In genomic region chr2:156342252-156343095, GRCh38 we compare ENCODE assay signal across 8 cellular contexts. TPM values are rescaled to one million over a fixed set of nuclear protein-coding genes. Genes with fewer than 3 reads are reported as not detected.
A peak's percentile ranks its signal among the peaks of the same experiment; 100 is the strongest.
DNase-seq lines count a peak whose midpoint lies in the region; ATAC-seq and TF ChIP-seq lines count a peak whose summit lies in the region.

No MANE protein-coding gene starts in this region.

- intact Hi-C loops in activated CD4-positive, alpha-beta T cell treated with anti-CD3 and anti-CD28 coated beads, Interleukin-2, amount 10 ng/mL, durations not matched to agents 24 days and 14 days (cut with micrococcal nuclease): loop anchor here (1.0 to 5.0 kb wide), 4 partner anchors 43 to 1100 kb away; partner anchors contain the start of gene CYTIP
- intact Hi-C loops in left lung (cut with DNase I): loop anchor here in 1 of 2 donors (10.0 kb wide), 2 partner anchors 52 to 242 kb away; no protein-coding TSS in a partner anchor

- peak; percentile 56 for ATAC-seq in GM19035 (IDR thresholded peaks at IDR 0.05; ENCODE audit: unreplicated experiment)
- ATAC-seq in HG03280 (IDR thresholded peaks at IDR 0.05; ENCODE audit: unreplicated experiment): peak; percentile 56
- peak; percentile 84 for ATAC-seq in left lung

- H3K27ac ChIP-seq in coronary artery (peak overlapping the region; percentile 99 to 100), left lung (peak overlapping the region; percentile 99 to 100)

- H3K27me3 ChIP-seq in left lung: no peaks in the 10 kb centered on the region

- H3K4me3 ChIP-seq in AG10803 (ENCODE audit: low read length): peak overlapping the region; percentile 80
- H3K4me3 ChIP-seq in coronary artery: peak overlapping the region; percentile 91
- H3K4me3 ChIP-seq in left lung: peak overlapping the region; percentile 71

- peak overlapping the region; percentile 99 for H3K27ac Mint-ChIP-seq in activated CD4-positive, alpha-beta T cell treated with anti-CD3 and anti-CD28 coated beads, Interleukin-2, amount 10 ng/mL, durations not matched to agents 24 days and 14 days

- H3K4me3 Mint-ChIP-seq in activated CD4-positive, alpha-beta T cell treated with anti-CD3 and anti-CD28 coated beads, Interleukin-2, amount 10 ng/mL, durations not matched to agents 24 days and 14 days: peak overlapping the region; percentile 93

- TF ChIP-seq CTCF in AG10803 (conservative IDR thresholded peaks at IDR 0.05; ENCODE audit: low read length) (no peak), coronary artery (IDR thresholded peaks at IDR 0.05) (no peak), left lung (IDR thresholded peaks at IDR 0.05) (peak in 1 of 2 donors; percentile 29)

- H3K9me3 ChIP-seq in left lung: no peaks in the 10 kb centered on the region

- no peaks in the 10 kb centered on the region for H3K27me3 Mint-ChIP-seq in activated CD4-positive, alpha-beta T cell treated with anti-CD3 and anti-CD28 coated beads, Interleukin-2, amount 10 ng/mL, durations not matched to agents 24 days and 14 days

- no peaks in the 10 kb centered on the region for H3K36me3 ChIP-seq in left lung

- H3K9me3 Mint-ChIP-seq in activated CD4-positive, alpha-beta T cell treated with anti-CD3 and anti-CD28 coated beads, Interleukin-2, amount 10 ng/mL, durations not matched to agents 24 days and 14 days: no peaks in the 10 kb centered on the region

- DNase-seq in AG10803 (ENCODE audit: low read depth) (peak; percentile 96), NCI-H446 treated with DMSO at 0.1 percent for 48 hours (lab: John Stamatoyannopoulos, UW) (peak; percentile 86), coronary artery (ENCODE audit: low spot score) (peak; percentile 97), left lung (peak; percentile 95 to 97)
- DNase-seq in activated CD4-positive, alpha-beta T cell treated with anti-CD3 and anti-CD28 coated beads, Interleukin-2, amount 10 ng/mL, durations not matched to agents 24 days and 14 days: peak; percentile 97
- peak; percentile 87 to 89 for DNase-seq in stimulated activated CD4-positive, alpha-beta T cell treated with anti-CD3 and anti-CD28 coated beads, Interleukin-2, amount 100 ng/mL, for 24 hours

- peaks cover 48% of the 10 kb centered on the region for H3K4me1 Mint-ChIP-seq in activated CD4-positive, alpha-beta T cell treated with anti-CD3 and anti-CD28 coated beads, Interleukin-2, amount 10 ng/mL, durations not matched to agents 24 days and 14 days

- H3K36me3 Mint-ChIP-seq in activated CD4-positive, alpha-beta T cell treated with anti-CD3 and anti-CD28 coated beads, Interleukin-2, amount 10 ng/mL, durations not matched to agents 24 days and 14 days (ENCODE audit: low read depth): peaks cover 3% of the 10 kb centered on the region

- peaks cover 5 to 35% of the 10 kb centered on the region in 2 donors for H3K4me1 ChIP-seq in left lung

RNA-seq across cellular contexts. Expression of gene NR4A2, which starts 10.0 kb away (rescaled TPM):
- 13.2 and 14.1 TPM in 2 replicates for total RNA-seq in activated CD4-positive, alpha-beta T cell treated with anti-CD3 and anti-CD28 coated beads, Interleukin-2, amount 10 ng/mL, durations not matched to agents 24 days and 14 days
- 1 to 10 TPM; 3.5 to 5.0 TPM for total RNA-seq in left lung

Comparison
In these comparisons a context has a peak if more than half of its experiments do, and no peak if none do; other contexts are left out.
1. Peak in every context shown above with its lines: DNase-seq, ATAC-seq, H3K4me3 ChIP-seq and H3K27ac ChIP-seq.